In the genomic region with DNA sequence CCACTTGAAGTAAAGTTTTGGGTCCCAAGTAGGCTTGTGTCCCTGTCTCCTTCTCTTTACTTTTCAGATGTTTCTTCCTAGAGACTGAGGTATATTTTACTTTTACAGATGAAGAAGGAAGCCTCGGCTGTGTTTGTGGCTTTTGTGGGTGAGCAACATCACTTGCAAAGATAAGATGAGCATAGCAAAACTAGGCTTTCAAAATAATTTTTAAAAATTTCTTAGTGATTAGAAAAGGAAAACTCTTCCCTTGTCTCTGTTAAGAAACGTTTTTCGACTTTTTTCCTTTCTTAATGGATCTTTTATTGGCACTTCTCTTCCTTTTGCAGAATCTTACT, we compare ENCODE assay signal across 10 cellular contexts. TPM values are rescaled to one million over a fixed set of nuclear protein-coding genes. Genes with fewer than 3 reads are reported as not detected.
DNase-seq lines count a peak whose midpoint lies in the region; ATAC-seq and TF ChIP-seq lines count a peak whose summit lies in the region.
"Had no signal": no experiment of that assay in that cellular context is flagged by ENCODE, and none has a peak within 500 bp of the region (broad histone marks: within the 10 kb centered on the region; RNA-seq: fewer than 3 reads in every experiment).

No MANE protein-coding gene starts in this region.

- ATAC-seq in heart left ventricle (no peak), upper lobe of right lung (no peak)

- H3K36me3 ChIP-seq in left ventricle myocardium inferior, result no peaks in the 10 kb centered on the region
- peaks cover 0 to 3% (median 0%) of the 10 kb centered on the region in 9 donors for H3K36me3 ChIP-seq in heart left ventricle
- H3K36me3 ChIP-seq in upper lobe of right lung, result no peaks in the 10 kb centered on the region
- H3K36me3 ChIP-seq: ascending aorta had no signal

- H3K27me3 Mint-ChIP-seq in immature natural killer cell (ENCODE audit: low read depth in 3 of 3), result peaks cover 0 to 4% (median 0%) of the 10 kb centered on the region in 3 donors

- intact Hi-C loops in left ventricle myocardium inferior (cut with micrococcal nuclease), result no loop called here
- intact Hi-C loops in heart left ventricle (cut with DNase I), result no loop called here
- intact Hi-C loops in upper lobe of right lung (cut with DNase I), result no loop called here

- H3K27me3 ChIP-seq in left ventricle myocardium inferior (ENCODE audit: low read depth) (no peaks in the 10 kb centered on the region), heart left ventricle (no peaks in the 10 kb centered on the region), upper lobe of right lung (no peaks in the 10 kb centered on the region)
- H3K27me3 ChIP-seq: ascending aorta had no signal

- H3K4me1 Mint-ChIP-seq in immature natural killer cell, result peaks cover 97 to 100% of the 10 kb centered on the region in 2 donors

- H3K4me1 ChIP-seq in left ventricle myocardium inferior (peaks cover 100% of the 10 kb centered on the region), heart left ventricle (peaks cover 8 to 100% (median 82%) of the 10 kb centered on the region in 12 donors), upper lobe of right lung (peaks cover 80% of the 10 kb centered on the region)

- no peak for DNase-seq in left ventricle myocardium inferior
- DNase-seq in heart left ventricle, result no peak
- DNase-seq in immature natural killer cell, result peak in 2 of 3 donors; percentile 34 to 35
- DNase-seq in upper lobe of right lung, result no peak
- DNase-seq in NCI-H446 (lab: John Stamatoyannopoulos, UW), result no peak
- DNase-seq in NCI-H69 (lab: John Stamatoyannopoulos, UW), result no peak
- DNase-seq in NCI-H2107 treated with DMSO at 0.1 percent for 48 hours (lab: John Stamatoyannopoulos, UW; ENCODE audit: unreplicated experiment), result no peak
- DNase-seq: NCI-H1417 had no signal

- WGBS in heart left ventricle, 4 donors, result 72 to 79% (median 73%) methylated on average over 3 of the region's 3 CpGs

- peak overlapping the region; percentile 81 to 95 (median 90) for H3K27ac Mint-ChIP-seq in immature natural killer cell

- peak overlapping the region; percentile 22 for H3K27ac ChIP-seq in left ventricle myocardium inferior (replicated peaks)
- peak overlapping the region in 2 of 12 donors; percentile 7 to 85 for H3K27ac ChIP-seq in heart left ventricle
- H3K27ac ChIP-seq in VCaP, result peak overlapping the region; percentile 82
- peak overlapping the region; percentile 55 for H3K27ac ChIP-seq in upper lobe of right lung

- no peaks in the 10 kb centered on the region for H3K9me3 ChIP-seq in left ventricle myocardium inferior (replicated peaks)
- H3K9me3 ChIP-seq in heart left ventricle, result no peaks in the 10 kb centered on the region
- no peaks in the 10 kb centered on the region for H3K9me3 ChIP-seq in upper lobe of right lung
- H3K9me3 ChIP-seq: ascending aorta had no signal

- no peaks in the 10 kb centered on the region for H3K36me3 Mint-ChIP-seq in immature natural killer cell

- TF ChIP-seq CTCF in left ventricle myocardium inferior (IDR thresholded peaks at IDR 0.05; ENCODE audit: borderline replicate concordance) (no peak), heart left ventricle (IDR thresholded peaks at IDR 0.05) (no peak), VCaP (conservative IDR thresholded peaks at IDR 0.05) (no peak), upper lobe of right lung (IDR thresholded peaks at IDR 0.05) (no peak)

- H3K4me3 ChIP-seq in left ventricle myocardium inferior, result no peak overlapping the region
- peak overlapping the region in 1 of 12 donors; percentile 9 for H3K4me3 ChIP-seq in heart left ventricle
- no peak overlapping the region for H3K4me3 ChIP-seq in upper lobe of right lung
- H3K4me3 ChIP-seq: ascending aorta had no signal

- TF ChIP-seq POLR2A in heart left ventricle (IDR thresholded peaks at IDR 0.05), result no peak

- H3K9me3 Mint-ChIP-seq in immature natural killer cell, result no peaks in the 10 kb centered on the region

- peak overlapping the region; percentile 74 to 90 (median 84) for H3K4me3 Mint-ChIP-seq in immature natural killer cell

RNA-seq across cellular contexts. Expression of a gene that starts 7.6 kb away (rescaled TPM):
- total RNA-seq in left ventricle myocardium inferior, result 25.7 TPM
- total RNA-seq in heart left ventricle, result 10 to 100 TPM; 24.2 to 63.3 (median 32.0) TPM
- polyA plus RNA-seq in heart left ventricle, result 10 to 100 TPM; 18.5 to 93.8 TPM
- 10 to 100 TPM; 18.4 to 38.3 (median 19.4) TPM for polyA plus RNA-seq in immature natural killer cell
- total RNA-seq in upper lobe of right lung, result 101 TPM

Comparison
In these comparisons a context has a peak if more than half of its experiments do, and no peak if none do; other contexts are left out.
1. DNase-seq: peak in immature natural killer cell (2 of 3); none in left ventricle myocardium inferior (single experiment), heart left ventricle (0 of 5), upper lobe of right lung (single experiment), NCI-H446 (0 of 2), NCI-H69 (single experiment) and NCI-H2107 treated with DMSO at 0.1 percent for 48 hours (single experiment).